ENCODE assay signal across 8 cellular contexts in the genomic region with DNA sequence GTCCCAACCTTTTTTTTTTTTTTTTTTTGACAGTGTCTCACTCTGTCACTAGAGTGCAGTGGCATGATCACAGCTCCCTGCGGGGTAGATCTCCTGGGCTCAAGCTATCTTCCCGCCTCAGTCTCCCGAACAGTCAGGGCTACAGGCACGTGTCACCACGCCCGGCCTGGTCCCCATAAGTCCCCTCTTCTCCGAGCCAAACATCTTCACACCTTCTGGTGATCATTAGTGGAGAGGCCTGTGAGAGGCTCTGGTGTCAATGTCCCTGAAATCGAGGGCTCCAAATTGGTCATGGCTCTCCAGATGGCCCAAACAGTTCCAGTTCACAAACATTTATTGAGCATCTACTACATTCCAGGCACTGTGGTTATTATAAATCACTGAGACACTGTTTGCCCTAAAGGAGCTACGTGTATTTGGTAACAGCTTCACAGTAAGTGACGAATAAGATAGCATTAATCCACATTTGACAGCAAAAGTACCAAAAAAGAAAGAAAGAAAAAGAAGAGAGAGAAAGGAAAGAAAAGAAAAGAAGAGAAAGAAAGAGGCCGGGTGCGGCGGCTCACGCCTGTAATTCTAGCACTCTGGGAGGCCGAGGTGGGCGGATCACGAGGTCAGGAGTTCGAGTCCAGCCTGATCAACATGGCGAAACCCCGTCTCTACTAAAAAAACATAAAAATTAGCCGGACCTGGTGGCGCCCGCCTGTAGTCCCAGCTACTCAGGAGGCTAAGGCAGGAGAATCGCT. TPM values are rescaled to one million over a fixed set of nuclear protein-coding genes. Genes with fewer than 3 reads are reported as not detected.
DNase-seq lines count a peak whose midpoint lies in the region; ATAC-seq and TF ChIP-seq lines count a peak whose summit lies in the region.

No MANE protein-coding gene starts in this region.

- no peaks in the 10 kb centered on the region for H3K27me3 Mint-ChIP-seq in activated naive CD8-positive, alpha-beta T cell

- H3K9ac ChIP-seq in stomach smooth muscle (ENCODE audit: low read length in 2 of 2): peak overlapping the region; percentile 98 to 99

- H3K36me3 Mint-ChIP-seq in activated naive CD8-positive, alpha-beta T cell: peaks cover 6% of the 10 kb centered on the region

- no peak for TF ChIP-seq CTCF in kidney epithelial cell (IDR thresholded peaks at IDR 0.05; ENCODE audit: insufficient read depth, low read length, poor library complexity, severe bottlenecking)
- no peak for TF ChIP-seq CTCF in GM20000 (IDR thresholded peaks at IDR 0.05; ENCODE audit: extremely low read depth, missing control alignments)

- no peak for DNase-seq in kidney epithelial cell (ENCODE audit: low read depth)
- DNase-seq in SIG-M5 (lab: John Stamatoyannopoulos, UW): no peak
- no peak for DNase-seq in GM20000 (ENCODE audit: low spot score)
- no peak for DNase-seq in OCI-M2 (lab: John Stamatoyannopoulos, UW; ENCODE audit: unreplicated experiment)

- H3K9me3 ChIP-seq in KOPT-K1 (ENCODE audit: insufficient read depth, low read length, poor library complexity, severe bottlenecking): no peaks in the 10 kb centered on the region
- H3K9me3 ChIP-seq in stomach smooth muscle (ENCODE audit: control insufficient read depth in 2 of 2, low read length in 2 of 2): no peaks in the 10 kb centered on the region

- H3K27ac ChIP-seq in KOPT-K1 (ENCODE audit: low read depth, low read length, poor library complexity, severe bottlenecking) (peak overlapping the region; percentile 79), stomach smooth muscle (ENCODE audit: low read length) (peak overlapping the region; percentile 88)

- peak overlapping the region; percentile 97 for H3K27ac Mint-ChIP-seq in activated naive CD8-positive, alpha-beta T cell

- no peaks in the 10 kb centered on the region for H3K9me3 Mint-ChIP-seq in activated naive CD8-positive, alpha-beta T cell (ENCODE audit: low read depth)

- H3K4me3 Mint-ChIP-seq in activated naive CD8-positive, alpha-beta T cell: peak overlapping the region; percentile 99

- peaks cover 22% of the 10 kb centered on the region for H3K4me1 Mint-ChIP-seq in activated naive CD8-positive, alpha-beta T cell (ENCODE audit: low read depth)

- H3K36me3 ChIP-seq in KOPT-K1 (ENCODE audit: insufficient read depth, low read length) (peaks cover 25% of the 10 kb centered on the region), kidney epithelial cell (ENCODE audit: control insufficient read depth, insufficient read depth, low read length) (no peaks in the 10 kb centered on the region), stomach smooth muscle (ENCODE audit: control insufficient read depth in 2 of 2, insufficient read depth in 2 of 2, low read length in 2 of 2) (peaks cover 6 to 10% of the 10 kb centered on the region in 2 donors)

- H3K4me3 ChIP-seq in kidney epithelial cell (ENCODE audit: low read depth, low read length) (peak overlapping the region; percentile 88), stomach smooth muscle (ENCODE audit: low read length in 2 of 2) (peak overlapping the region; percentile 99 to 100)

- no peak for ATAC-seq in HG03378 (IDR thresholded peaks at IDR 0.05; ENCODE audit: unreplicated experiment)

- H3K27me3 ChIP-seq in kidney epithelial cell (ENCODE audit: control insufficient read depth, insufficient read depth, low read length) (no peaks in the 10 kb centered on the region), stomach smooth muscle (ENCODE audit: control insufficient read depth in 1 of 2, insufficient read depth in 2 of 2, low read length in 2 of 2) (no peaks in the 10 kb centered on the region)

- H3K4me1 ChIP-seq in stomach smooth muscle (ENCODE audit: control insufficient read depth, insufficient read depth, low read length): peaks cover 7% of the 10 kb centered on the region

RNA-seq across cellular contexts. Expression of a gene that starts 0.9 kb away (rescaled TPM):
- 41.2 and 47.2 TPM in 2 replicates for total RNA-seq in kidney epithelial cell

RNA-seq across cellular contexts. Expression of a gene that starts 8.1 kb away (rescaled TPM):
- total RNA-seq in kidney epithelial cell: under 0.01 and 0.07 TPM in 2 replicates

RNA-seq across cellular contexts. Expression of a gene that starts 28.0 kb away (rescaled TPM):
- 75.8 and 97.4 TPM in 2 replicates for total RNA-seq in kidney epithelial cell

RNA-seq across cellular contexts. Expression of a gene that starts 56.0 kb away (rescaled TPM):
- total RNA-seq in kidney epithelial cell: 128 and 153 TPM in 2 replicates
